ENCODE assay signal across 33 cellular contexts in the genomic region with DNA sequence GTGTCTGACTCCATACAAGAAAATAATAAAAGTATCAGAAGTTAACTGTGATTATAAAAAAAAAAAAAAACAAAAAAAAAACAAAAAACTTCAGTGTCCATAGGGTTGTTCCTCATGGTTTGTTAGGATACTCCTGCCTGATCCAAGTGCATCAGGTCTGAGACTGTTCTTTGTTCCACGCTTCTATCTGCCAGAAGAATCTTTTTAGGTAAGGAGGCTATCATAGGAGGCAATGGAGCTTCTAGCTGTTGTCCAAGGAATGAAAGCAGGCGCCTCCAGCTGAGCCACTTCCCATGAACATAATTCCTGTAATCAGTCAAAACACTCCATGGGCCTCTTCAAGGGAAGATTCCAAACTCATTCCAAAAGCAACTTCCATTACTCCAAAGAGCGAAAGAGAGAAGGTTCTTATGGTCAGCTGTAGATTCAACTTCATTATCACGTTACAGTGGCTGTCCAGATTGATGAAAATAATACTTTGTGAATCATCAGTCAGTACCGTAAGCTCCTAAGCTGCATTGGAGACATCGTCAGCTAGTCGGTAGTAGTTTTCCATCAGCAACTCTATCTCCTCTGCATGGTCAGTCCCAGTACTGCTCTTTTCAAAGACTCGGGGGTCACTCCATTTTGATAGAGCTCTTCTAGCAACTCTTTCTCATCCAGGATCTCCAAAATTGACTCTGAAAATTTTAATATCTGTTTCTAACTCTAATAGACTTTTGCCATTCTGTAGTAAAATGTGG.
"Had no signal": no experiment of that assay in that cellular context is flagged by ENCODE, and none has a peak within 500 bp of the region (broad histone marks: within the 10 kb centered on the region; RNA-seq: fewer than 3 reads in every experiment).

No MANE protein-coding gene starts in this region.

- H3K4me3 ChIP-seq: cardiac muscle cell, PC-9 had no signal

- DNase-seq: activated CD4-positive, alpha-beta memory T cell treated with anti-CD3 and anti-CD28 coated beads, Interleukin-2, amount 10 ng/mL, durations not matched to agents 7 days and 5 days; activated CD4-positive, alpha-beta T cell treated with anti-CD3 and anti-CD28 coated beads for 1 hour; activated CD4-positive, alpha-beta T cell treated with anti-CD3 and anti-CD28 coated beads for 48 hours; activated CD4-positive, CD25-positive, alpha-beta regulatory T cell; activated CD8-positive, alpha-beta memory T cell treated with anti-CD3 and anti-CD28 coated beads for 24 hours; activated CD8-positive, alpha-beta memory T cell treated with anti-CD3 and anti-CD28 coated beads, Interleukin-2, amount 10 ng/mL, durations not matched to agents 7 days and 5 days; activated CD8-positive, alpha-beta memory T cell treated with anti-CD3 and anti-CD28 coated beads, Interleukin-2, amount 50 U/mL, for 48 hours; activated gamma-delta T cell treated with Interleukin-2 at 50 U/mL for 16 hours; activated naive CD4-positive, alpha-beta T cell treated with anti-CD3 and anti-CD28 coated beads, Interleukin-2, amount 10 ng/mL, durations not matched to agents 7 days and 5 days; amniotic stem cell; aorta; MM.1S; MV-4-11; NCI-H1092; NCI-H1436 treated with DMSO at 0.1 percent for 48 hours; NCI-H1694 treated with DMSO at 0.1 percent for 48 hours; NCI-H2029; NCI-H510A; NCI-H526; NCI-H748 treated with DMSO at 0.1 percent for 48 hours; PC-9; SIG-M5; SW 1271; T-helper 1 cell; T-helper 2 cell; T-helper 9 cell had no signal

- H3K4me3 Mint-ChIP-seq: activated CD4-positive, alpha-beta memory T cell treated with anti-CD3 and anti-CD28 coated beads, Interleukin-2, amount 10 ng/mL, durations not matched to agents 7 days and 5 days; activated CD8-positive, alpha-beta memory T cell treated with anti-CD3 and anti-CD28 coated beads, Interleukin-2, amount 10 ng/mL, durations not matched to agents 7 days and 5 days; activated naive CD4-positive, alpha-beta T cell treated with anti-CD3 and anti-CD28 coated beads, Interleukin-2, amount 10 ng/mL, durations not matched to agents 7 days and 5 days had no signal

- H3K36me3 ChIP-seq: cardiac muscle cell had no signal

- ATAC-seq: activated CD8-positive, alpha-beta memory T cell treated with anti-CD3 and anti-CD28 coated beads, Interleukin-2, amount 10 ng/mL, durations not matched to agents 7 days and 5 days; Right ventricle myocardium inferior; SK-N-SH treated with all-trans-retinoic acid at 6 μM for 48 hours had no signal

- H3K27me3 Mint-ChIP-seq: activated CD4-positive, alpha-beta memory T cell treated with anti-CD3 and anti-CD28 coated beads, Interleukin-2, amount 10 ng/mL, durations not matched to agents 7 days and 5 days; activated CD8-positive, alpha-beta memory T cell treated with anti-CD3 and anti-CD28 coated beads, Interleukin-2, amount 10 ng/mL, durations not matched to agents 7 days and 5 days; activated naive CD4-positive, alpha-beta T cell treated with anti-CD3 and anti-CD28 coated beads, Interleukin-2, amount 10 ng/mL, durations not matched to agents 7 days and 5 days had no signal

- H3K27me3 ChIP-seq: cardiac muscle cell had no signal

- H3K27ac Mint-ChIP-seq: activated CD4-positive, alpha-beta memory T cell treated with anti-CD3 and anti-CD28 coated beads, Interleukin-2, amount 10 ng/mL, durations not matched to agents 7 days and 5 days; activated CD8-positive, alpha-beta memory T cell treated with anti-CD3 and anti-CD28 coated beads, Interleukin-2, amount 10 ng/mL, durations not matched to agents 7 days and 5 days; activated naive CD4-positive, alpha-beta T cell treated with anti-CD3 and anti-CD28 coated beads, Interleukin-2, amount 10 ng/mL, durations not matched to agents 7 days and 5 days; activated T-helper 2 cell treated with anti-CD3 and anti-CD28 coated beads, Interferon-gamma antibody, Interleukin-2, Interleukin-4, amounts not matched to agents 10 μg/mL and 5 μg/mL and 100 μg/mL, durations not matched to agents 14 hours and 24 hours and 36 hours had no signal

- H3K27ac ChIP-seq: cardiac muscle cell, KMS-11, PC-9, RWPE1, VCaP had no signal
